16 cellular contexts compared by ENCODE assay signal in genomic region chr18:36321636-36322407, GRCh38. TPM values are rescaled to one million over a fixed set of nuclear protein-coding genes. Genes with fewer than 3 reads are reported as not detected.
DNase-seq lines count a peak whose midpoint lies in the region; ATAC-seq and TF ChIP-seq lines count a peak whose summit lies in the region.
"Had no signal": no experiment of that assay in that cellular context is flagged by ENCODE, and none has a peak within 500 bp of the region (broad histone marks: within the 10 kb centered on the region; RNA-seq: fewer than 3 reads in every experiment).

No MANE protein-coding gene starts in this region.

- H3K4me3 ChIP-seq in brain microvascular endothelial cell (ENCODE audit: low read depth, low read length) (no peak overlapping the region), right atrium auricular region (no peak overlapping the region)
- H3K4me3 ChIP-seq: neural progenitor cell had no signal

- no peak overlapping the region for H3K27ac ChIP-seq in brain microvascular endothelial cell
- no peak overlapping the region for H3K27ac ChIP-seq in right atrium auricular region
- H3K27ac ChIP-seq: neural progenitor cell had no signal

- ATAC-seq in Right ventricle myocardium inferior: peak; percentile 17

- no peaks in the 10 kb centered on the region for H3K36me3 ChIP-seq in brain microvascular endothelial cell (replicated peaks)
- no peaks in the 10 kb centered on the region for H3K36me3 ChIP-seq in right atrium auricular region

- in situ Hi-C loops in brain microvascular endothelial cell (cut with HindIII; ENCODE audit: low pct_ligation_motif_present, low sequenced_read_pairs): no loop called here

- H3K9me3 Mint-ChIP-seq in mesothelial cell of epicardium: peaks cover 22% of the 10 kb centered on the region

- peaks cover 0 to 40% of the 10 kb centered on the region in 2 donors for H3K4me1 ChIP-seq in right atrium auricular region

- peaks cover 3% of the 10 kb centered on the region for H3K36me3 Mint-ChIP-seq in mesothelial cell of epicardium

- no peaks in the 10 kb centered on the region for H3K27me3 ChIP-seq in brain microvascular endothelial cell (replicated peaks)
- no peaks in the 10 kb centered on the region for H3K27me3 ChIP-seq in right atrium auricular region
- H3K27me3 ChIP-seq: neural progenitor cell had no signal

- TF ChIP-seq CTCF in brain microvascular endothelial cell (IDR thresholded peaks at IDR 0.05; ENCODE audit: low read depth, low read length, missing control alignments): no peak
- TF ChIP-seq CTCF in right atrium auricular region (IDR thresholded peaks at IDR 0.05): no peak
- no peak for TF ChIP-seq CTCF in mesothelial cell of epicardium (IDR thresholded peaks at IDR 0.05; ENCODE audit: unreplicated experiment)

- intact Hi-C loops in Right ventricle myocardium inferior (cut with DNase I) (no loop called here), cardiac septum (cut with DNase I) (no loop called here)

- H3K9me3 ChIP-seq in right atrium auricular region: peaks cover 0 to 7% of the 10 kb centered on the region in 2 donors

- no peak overlapping the region for H3K4me3 Mint-ChIP-seq in mesothelial cell of epicardium
- H3K4me3 Mint-ChIP-seq: central memory CD8-positive, alpha-beta T cell; neural progenitor cell had no signal

- H3K27me3 Mint-ChIP-seq in mesothelial cell of epicardium (ENCODE audit: low read depth): no peaks in the 10 kb centered on the region

- H3K4me1 Mint-ChIP-seq in mesothelial cell of epicardium: no peaks in the 10 kb centered on the region
- H3K4me1 Mint-ChIP-seq: central memory CD8-positive, alpha-beta T cell; neural progenitor cell had no signal

- no peak for DNase-seq in Right ventricle myocardium inferior (ENCODE audit: missing footprints)
- DNase-seq in cardiac septum (ENCODE audit: low spot score): no peak
- peak; percentile 48 for DNase-seq in brain microvascular endothelial cell
- peak; percentile 46 for DNase-seq in right atrium auricular region (ENCODE audit: low spot score)
- no peak for DNase-seq in NCI-H82 (lab: John Stamatoyannopoulos, UW)
- no peak for DNase-seq in mesothelial cell of epicardium (ENCODE audit: low spot score in 2 of 2, unreplicated experiment in 2 of 2)
- no peak for DNase-seq in GDM1 (lab: John Stamatoyannopoulos, UW)
- no peak for DNase-seq in medulla oblongata (ENCODE audit: extremely low spot score)
- DNase-seq: activated CD4-positive, alpha-beta T cell treated with anti-CD3 and anti-CD28 coated beads, Interleukin-2, amount 50 U/mL, for 4 hours; activated effector memory CD4-positive, alpha-beta T cell treated with Interleukin-2 at 50 U/mL for 16 hours; DMS53; KG1; NCI-H2081; stimulated activated CD4-positive, alpha-beta T cell treated with anti-CD3 and anti-CD28 coated beads, Interleukin-12 subunit alpha, Interleukin-12 subunit beta, amount 100 ng/mL, for 4 hours had no signal

- H3K27ac Mint-ChIP-seq in mesothelial cell of epicardium: no peak overlapping the region
- H3K27ac Mint-ChIP-seq: neural progenitor cell had no signal

RNA-seq across cellular contexts. Expression of gene FHOD3, which starts 24.3 kb away (rescaled TPM):
- total RNA-seq in Right ventricle myocardium inferior: 350 TPM
- 311 TPM for total RNA-seq in cardiac septum
- 100 to 1,000 TPM in 1 of 2 donors, 10 to 100 TPM in 1; 66.0 to 114 TPM for total RNA-seq in right atrium auricular region
- 14.0 to 16.3 TPM (median 14.6 TPM) in 3 replicates for total RNA-seq in mesothelial cell of epicardium

Comparison
In these comparisons a context has a peak if more than half of its experiments do, and no peak if none do; other contexts are left out.
1. DNase-seq: peak in brain microvascular endothelial cell (single experiment) and right atrium auricular region (single experiment); none in Right ventricle myocardium inferior (single experiment), cardiac septum (single experiment), NCI-H82 (single experiment), mesothelial cell of epicardium (0 of 2), GDM1 (single experiment) and medulla oblongata (single experiment).